1 cellular context compared by ENCODE assay signal in the genomic region with DNA sequence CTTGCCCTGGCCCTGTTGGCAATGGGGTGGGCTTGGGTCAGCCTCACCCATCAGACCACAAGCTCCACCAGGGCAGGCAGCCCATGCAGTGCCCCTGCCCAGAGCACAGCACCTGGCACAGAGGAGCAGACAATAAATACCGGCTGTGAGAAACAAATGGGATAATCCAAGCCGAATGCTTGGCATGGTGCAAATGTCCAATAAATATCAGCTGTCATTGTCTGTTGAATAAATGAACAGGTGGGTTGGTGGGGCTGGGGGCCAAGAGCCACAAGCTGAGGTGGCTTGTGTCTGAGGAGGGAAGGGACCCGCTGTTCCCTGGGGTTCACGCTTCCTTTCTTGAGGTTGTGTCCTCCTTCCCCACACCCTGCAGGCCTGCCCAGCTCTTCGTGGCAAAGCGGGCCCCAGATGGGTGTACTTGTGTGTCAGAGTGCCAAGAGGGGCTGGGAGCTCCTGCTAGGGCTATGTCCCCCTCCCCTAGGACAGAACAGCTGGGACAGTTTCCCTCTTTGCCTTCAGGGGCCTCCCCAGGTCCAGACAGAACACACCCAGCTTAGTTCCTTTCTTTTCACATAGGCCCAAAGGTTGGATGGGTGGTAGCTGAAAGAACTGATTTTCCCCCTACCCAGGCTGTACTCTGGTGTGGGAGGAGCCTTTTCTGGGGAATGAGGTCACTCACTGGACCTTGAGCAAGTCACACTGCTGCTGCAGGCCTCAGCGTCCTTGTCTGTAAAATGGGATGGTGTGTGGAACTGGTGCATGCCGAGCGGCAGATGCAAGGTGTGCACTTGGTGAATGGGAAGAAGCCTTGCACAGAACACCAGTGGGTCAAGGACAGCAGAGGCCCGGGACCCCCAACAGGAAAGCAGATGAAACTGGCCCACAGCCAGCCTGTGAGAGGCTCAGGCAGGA.
TF ChIP-seq lines count a peak whose summit lies in the region.

No MANE protein-coding gene starts in this region.

TF ChIP-seq in K562, 482 proteins besides CTCF, POLR2A, EP300 and RAD21 (continued from another document):
- TF ChIP-seq MAX (CRISPR knock-in tag; IDR thresholded peaks at IDR 0.05), result 0 out of 2 replicates have a peak, but pooled peaks have one; percentile 17
- TF ChIP-seq SPI1 (IDR thresholded peaks at IDR 0.05; ENCODE audit: borderline replicate concordance, low read depth, low read length), result no peak
- TF ChIP-seq, protein P1, sequence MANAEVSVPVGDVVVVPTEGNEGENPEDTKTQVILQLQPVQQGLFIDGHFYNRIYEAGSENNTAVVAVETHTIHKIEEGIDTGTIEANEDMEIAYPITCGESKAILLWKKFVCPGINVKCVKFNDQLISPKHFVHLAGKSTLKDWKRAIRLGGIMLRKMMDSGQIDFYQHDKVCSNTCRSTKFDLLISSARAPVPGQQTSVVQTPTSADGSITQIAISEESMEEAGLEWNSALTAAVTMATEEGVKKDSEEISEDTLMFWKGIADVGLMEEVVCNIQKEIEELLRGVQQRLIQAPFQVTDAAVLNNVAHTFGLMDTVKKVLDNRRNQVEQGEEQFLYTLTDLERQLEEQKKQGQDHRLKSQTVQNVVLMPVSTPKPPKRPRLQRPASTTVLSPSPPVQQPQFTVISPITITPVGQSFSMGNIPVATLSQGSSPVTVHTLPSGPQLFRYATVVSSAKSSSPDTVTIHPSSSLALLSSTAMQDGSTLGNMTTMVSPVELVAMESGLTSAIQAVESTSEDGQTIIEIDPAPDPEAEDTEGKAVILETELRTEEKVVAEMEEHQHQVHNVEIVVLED (CRISPR knock-in tag; IDR thresholded peaks at IDR 0.05), result no peak
- no peak for TF ChIP-seq ZNF23 (CRISPR knock-in tag; IDR thresholded peaks at IDR 0.05)
- TF ChIP-seq BCOR (IDR thresholded peaks at IDR 0.05), result peak; percentile 82
- no peak for TF ChIP-seq GABPB2 (CRISPR knock-in tag; conservative IDR thresholded peaks at IDR 0.05)
- no peak for TF ChIP-seq HLTF (IDR thresholded peaks at IDR 0.05)
- 0 out of 4 replicates have a peak, but pooled peaks of 1 of the 2 experiments have one; percentile 32 for TF ChIP-seq RCOR1 (IDR thresholded peaks at IDR 0.05; ENCODE audit: borderline replicate concordance in 1 of 2, low read depth in 2 of 2, low read length in 2 of 2)
- no peak for TF ChIP-seq ARID1B (IDR thresholded peaks at IDR 0.05)
- TF ChIP-seq RBM15 (IDR thresholded peaks at IDR 0.05; ENCODE audit: insufficient read depth, low read length), result no peak
- TF ChIP-seq MXI1 (IDR thresholded peaks at IDR 0.05; ENCODE audit: low read depth, low read length), result no peak
- TF ChIP-seq HCFC1 (IDR thresholded peaks at IDR 0.05; ENCODE audit: low read depth, low read length), result peak; percentile 16; the same call in 1 of the 2 replicates
- TF ChIP-seq KDM1A (IDR thresholded peaks at IDR 0.05), result peak; percentile 56 to 70; a peak in 3 of 4 replicates
- no peak for TF ChIP-seq HINFP (tag; conservative IDR thresholded peaks at IDR 0.05; ENCODE audit: low read depth)
- no peak for TF ChIP-seq MAFF (IDR thresholded peaks at IDR 0.05; ENCODE audit: low read length)
- no peak for TF ChIP-seq ADNP (tag; IDR thresholded peaks at IDR 0.05)
- TF ChIP-seq ESRRA (IDR thresholded peaks at IDR 0.05; ENCODE audit: borderline replicate concordance, low read depth), result peak; percentile 38; the same call in 1 of the 2 replicates
- TF ChIP-seq ZNF184 (CRISPR knock-in tag; IDR thresholded peaks at IDR 0.05), result no peak
- TF ChIP-seq, protein P2, sequence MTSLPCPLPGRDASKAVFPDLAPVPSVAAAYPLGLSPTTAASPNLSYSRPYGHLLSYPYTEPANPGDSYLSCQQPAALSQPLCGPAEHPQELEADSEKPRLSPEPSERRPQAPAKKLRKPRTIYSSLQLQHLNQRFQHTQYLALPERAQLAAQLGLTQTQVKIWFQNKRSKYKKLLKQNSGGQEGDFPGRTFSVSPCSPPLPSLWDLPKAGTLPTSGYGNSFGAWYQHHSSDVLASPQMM (CRISPR knock-in tag; IDR thresholded peaks at IDR 0.05), result no peak
- TF ChIP-seq, protein P3, sequence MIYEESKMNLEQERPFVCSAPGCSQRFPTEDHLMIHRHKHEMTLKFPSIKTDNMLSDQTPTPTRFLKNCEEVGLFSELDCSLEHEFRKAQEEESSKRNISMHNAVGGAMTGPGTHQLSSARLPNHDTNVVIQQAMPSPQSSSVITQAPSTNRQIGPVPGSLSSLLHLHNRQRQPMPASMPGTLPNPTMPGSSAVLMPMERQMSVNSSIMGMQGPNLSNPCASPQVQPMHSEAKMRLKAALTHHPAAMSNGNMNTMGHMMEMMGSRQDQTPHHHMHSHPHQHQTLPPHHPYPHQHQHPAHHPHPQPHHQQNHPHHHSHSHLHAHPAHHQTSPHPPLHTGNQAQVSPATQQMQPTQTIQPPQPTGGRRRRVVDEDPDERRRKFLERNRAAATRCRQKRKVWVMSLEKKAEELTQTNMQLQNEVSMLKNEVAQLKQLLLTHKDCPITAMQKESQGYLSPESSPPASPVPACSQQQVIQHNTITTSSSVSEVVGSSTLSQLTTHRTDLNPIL (CRISPR knock-in tag; IDR thresholded peaks at IDR 0.05), result no peak
- peak; percentile 62 for TF ChIP-seq RBM25 (IDR thresholded peaks at IDR 0.05; ENCODE audit: low read depth, low read length, severe bottlenecking)
- TF ChIP-seq KDM4B (IDR thresholded peaks at IDR 0.05; ENCODE audit: borderline replicate concordance in 2 of 2, low read depth in 1 of 2), result no peak
- TF ChIP-seq ZFP30 (CRISPR knock-in tag; IDR thresholded peaks at IDR 0.05; ENCODE audit: borderline replicate concordance), result no peak
- no peak for TF ChIP-seq TBL1XR1 (IDR thresholded peaks at IDR 0.05; ENCODE audit: low read length in 2 of 2)
- TF ChIP-seq GABPB1 (CRISPR knock-in tag; IDR thresholded peaks at IDR 0.05), result no peak
- no peak for TF ChIP-seq ZNF12 (CRISPR knock-in tag; IDR thresholded peaks at IDR 0.05)
- TF ChIP-seq SMARCA5 (IDR thresholded peaks at IDR 0.05), result peak; percentile 79; the same call in 1 of the 2 replicates
- TF ChIP-seq THRAP3 (IDR thresholded peaks at IDR 0.05; ENCODE audit: borderline replicate concordance), result no peak
- TF ChIP-seq HIVEP1 (CRISPR knock-in tag; IDR thresholded peaks at IDR 0.05), result no peak
- no peak for TF ChIP-seq ATF1 (CRISPR knock-in tag; IDR thresholded peaks at IDR 0.05)
- no peak for TF ChIP-seq ATF1 (tag; IDR thresholded peaks at IDR 0.05)
- TF ChIP-seq CBX1 (IDR thresholded peaks at IDR 0.05; ENCODE audit: low read depth), result 0 out of 2 replicates have a peak, but pooled peaks have one; percentile 43
- no peak for TF ChIP-seq ZBTB5 (IDR thresholded peaks at IDR 0.05)
- TF ChIP-seq PHF8 (IDR thresholded peaks at IDR 0.05; ENCODE audit: borderline replicate concordance, low read length), result no peak
- TF ChIP-seq ID3 (CRISPR knock-in tag; IDR thresholded peaks at IDR 0.05), result no peak
- TF ChIP-seq ID3 (tag; IDR thresholded peaks at IDR 0.05), result no peak
- no peak for TF ChIP-seq CREBBP (IDR thresholded peaks at IDR 0.05; ENCODE audit: low read depth, low read length)
- TF ChIP-seq ZEB2 (IDR thresholded peaks at IDR 0.05), result no peak
- TF ChIP-seq ZNF24 (IDR thresholded peaks at IDR 0.05), result no peak
TF ChIP-seq in K562: peak in this region for 9.
